In the genomic region with DNA sequence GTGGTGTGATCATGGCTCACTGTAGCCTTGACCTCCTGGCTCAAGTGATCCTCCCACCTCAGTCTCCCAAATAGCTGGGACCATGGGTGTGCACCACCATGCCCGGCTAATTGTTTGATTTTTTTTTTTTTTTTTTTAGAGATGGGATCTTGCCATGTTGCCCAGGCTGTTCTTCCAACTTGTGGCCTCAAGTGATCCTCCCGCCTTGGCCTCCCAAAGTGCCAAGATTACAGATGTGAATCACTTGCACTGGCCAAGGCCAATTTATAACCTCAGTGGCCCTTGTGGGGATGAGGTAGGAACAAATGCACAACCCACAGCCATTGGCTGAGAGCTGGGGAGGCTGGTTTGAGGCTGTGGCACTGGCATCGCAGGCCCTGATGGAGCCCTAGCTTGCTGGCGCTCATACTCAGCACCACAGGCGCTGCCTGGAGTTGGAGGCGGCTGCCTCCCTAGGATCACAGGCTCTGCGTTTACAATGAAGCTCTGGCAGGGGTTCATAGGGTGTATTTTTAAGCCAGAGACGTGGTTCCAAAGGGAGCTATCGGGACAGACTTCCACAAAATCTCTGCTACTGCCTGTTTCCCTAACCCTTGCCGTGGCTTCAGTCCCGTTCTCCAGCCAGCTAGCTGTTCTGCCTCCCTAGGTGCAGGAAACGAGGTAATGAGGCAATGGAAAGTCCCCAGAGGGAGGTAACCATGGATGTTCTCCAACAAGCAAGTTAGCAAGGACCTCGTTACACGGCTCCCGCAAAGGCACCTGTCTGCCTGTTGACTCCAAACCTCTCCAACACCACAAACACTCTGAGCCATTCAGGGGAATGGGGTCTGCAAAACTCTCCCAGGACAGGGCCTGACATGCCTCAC, we compare ENCODE assay signal across 15 cellular contexts.
DNase-seq lines count a peak whose midpoint lies in the region; ATAC-seq and TF ChIP-seq lines count a peak whose summit lies in the region.
"Had no signal": no experiment of that assay in that cellular context is flagged by ENCODE, and none has a peak within 500 bp of the region (broad histone marks: within the 10 kb centered on the region; RNA-seq: fewer than 3 reads in every experiment).

No MANE protein-coding gene starts in this region.

- DNase-seq in NCI-H1436 (lab: John Stamatoyannopoulos, UW) (peak; percentile 33), NCI-H1436 treated with DMSO at 0.1 percent for 48 hours (lab: John Stamatoyannopoulos, UW) (no peak), COLO668 (lab: John Stamatoyannopoulos, UW; ENCODE audit: unreplicated experiment) (peak; percentile 58), NCI-H345 treated with DMSO at 0.1 percent for 48 hours (lab: John Stamatoyannopoulos, UW; ENCODE audit: unreplicated experiment) (peak; percentile 1), kidney tubule cell (ENCODE audit: low spot score) (peak; percentile 59), GM13977 (ENCODE audit: low spot score) (no peak)
- DNase-seq: CD4-positive, alpha-beta memory T cell; central memory CD4-positive, alpha-beta T cell; NCI-H524 treated with DMSO at 0.1 percent for 48 hours; PC-9; SK-N-SH; stimulated activated CD8-positive, alpha-beta memory T cell treated with anti-CD3 and anti-CD28 coated beads, Interleukin-4, amount 100 ng/mL, for 48 hours had no signal

- TF ChIP-seq CTCF in GM13977 (IDR thresholded peaks at IDR 0.05; ENCODE audit: extremely low read depth, insufficient read depth, missing control alignments), result no peak

- ATAC-seq in HG02870 (IDR thresholded peaks at IDR 0.05; ENCODE audit: unreplicated experiment), result no peak
- no peak for ATAC-seq in HG03045 (IDR thresholded peaks at IDR 0.05; ENCODE audit: unreplicated experiment)
- ATAC-seq: sciatic nerve had no signal

- in situ Hi-C loops in GM13977 (cut with MboI; ENCODE audit: low pct_unique_long_range_greater_than_20kb, low sequenced_read_pairs, unreplicated experiment), result no loop called here

Comparison
In these comparisons a context has a peak if more than half of its experiments do, and no peak if none do; other contexts are left out.
1. DNase-seq: peak in NCI-H1436 (single experiment), COLO668 (single experiment), NCI-H345 treated with DMSO at 0.1 percent for 48 hours (single experiment) and kidney tubule cell (single experiment); none in NCI-H1436 treated with DMSO at 0.1 percent for 48 hours (single experiment) and GM13977 (single experiment).